15 cellular contexts compared by ENCODE assay signal in genomic region chr2:40373093-40373492, GRCh38.
"Had no signal": no experiment of that assay in that cellular context is flagged by ENCODE, and none has a peak within 500 bp of the region (broad histone marks: within the 10 kb centered on the region; RNA-seq: fewer than 3 reads in every experiment).

No MANE protein-coding gene starts in this region.

- H3K4me3 ChIP-seq: lower lobe of right lung, ovary, testis had no signal

- H3K36me3 ChIP-seq: lower lobe of right lung, ovary had no signal

- H3K27me3 ChIP-seq: ovary, testis had no signal

- ATAC-seq: natural killer cell had no signal

- H3K27ac ChIP-seq: lower lobe of right lung, ovary, testis had no signal

- H3K9me3 ChIP-seq: lower lobe of right lung, ovary, testis had no signal

- H3K4me1 ChIP-seq: lower lobe of right lung, testis had no signal

- DNase-seq: activated CD4-positive, alpha-beta memory T cell treated with anti-CD3 and anti-CD28 coated beads for 36 hours; activated CD4-positive, alpha-beta T cell treated with anti-CD3 and anti-CD28 coated beads for 1 hour; activated gamma-delta T cell; activated naive CD8-positive, alpha-beta T cell treated with anti-CD3 and anti-CD28 coated beads for 36 hours; activated T-cell treated with anti-CD3 and anti-CD28 coated beads, Interleukin-2, amount 50 U/mL, for 48 hours; aorta; hippocampal formation; kidney glomerular epithelial cell; lower lobe of right lung; natural killer cell; ovary; stimulated activated CD4-positive, alpha-beta T cell treated with anti-CD3 and anti-CD28 coated beads, Interleukin-15, amount 100 ng/mL, for 24 hours; stimulated activated CD4-positive, alpha-beta T cell treated with anti-CD3 and anti-CD28 coated beads, Interleukin-4, amount 100 ng/mL, for 24 hours; T1000; testis had no signal
